ENCODE assay signal across 24 cellular contexts in the genomic region with DNA sequence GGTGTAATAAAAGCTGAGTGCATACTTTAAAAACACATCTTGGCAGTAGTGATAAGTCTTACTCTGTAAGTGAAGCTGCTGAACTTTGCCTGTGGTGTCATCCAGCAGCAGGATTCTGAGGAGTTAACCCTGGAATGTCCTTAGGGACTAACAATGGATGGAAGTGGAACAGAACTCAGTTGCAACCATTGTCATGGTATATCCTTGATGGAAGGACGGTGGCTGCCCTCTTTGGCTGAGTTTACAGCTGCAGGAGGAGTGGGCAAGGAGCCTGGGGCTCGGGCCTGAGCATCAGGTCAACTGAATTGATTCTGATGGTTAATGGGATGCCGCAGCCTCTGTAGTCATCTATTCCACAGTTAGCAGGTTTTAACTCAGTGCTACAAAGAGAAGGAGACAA. TPM values are rescaled to one million over a fixed set of nuclear protein-coding genes. Genes with fewer than 3 reads are reported as not detected.
"Had no signal": no experiment of that assay in that cellular context is flagged by ENCODE, and none has a peak within 500 bp of the region (broad histone marks: within the 10 kb centered on the region; RNA-seq: fewer than 3 reads in every experiment).

No MANE protein-coding gene starts in this region.

- H3K4me2 ChIP-seq: smooth muscle cell had no signal

- H3K9me3 Mint-ChIP-seq: activated CD4-positive, alpha-beta memory T cell treated with anti-CD3 and anti-CD28 coated beads, Interleukin-2, amount 10 ng/mL, durations not matched to agents 7 days and 5 days; activated CD4-positive, alpha-beta T cell treated with anti-CD3 and anti-CD28 coated beads, Interleukin-2, amount 10 ng/mL, durations not matched to agents 7 days and 5 days had no signal

- H3K4me1 ChIP-seq: breast epithelium, right atrium auricular region, tibial nerve had no signal

- H3K27ac Mint-ChIP-seq: activated CD4-positive, alpha-beta memory T cell treated with anti-CD3 and anti-CD28 coated beads, Interleukin-2, amount 10 ng/mL, durations not matched to agents 7 days and 5 days; activated CD4-positive, alpha-beta T cell treated with anti-CD3 and anti-CD28 coated beads, Interleukin-2, amount 10 ng/mL, durations not matched to agents 7 days and 5 days; activated T-helper 17 cell treated with anti-CD3 and anti-CD28 coated beads, Interleukin-2, amount 50 U/mL, for 72 hours; naive thymus-derived CD4-positive, alpha-beta T cell; stimulated activated naive B cell treated with anti-CD40 and anti-IgM and Interleukin-4, amounts not matched to agents 10 μg/mL and 1 μg/mL and 100 μg/mL, for 72 hours had no signal

- H3K4me3 Mint-ChIP-seq: activated CD4-positive, alpha-beta memory T cell treated with anti-CD3 and anti-CD28 coated beads, Interleukin-2, amount 10 ng/mL, durations not matched to agents 7 days and 5 days; activated CD4-positive, alpha-beta T cell treated with anti-CD3 and anti-CD28 coated beads, Interleukin-2, amount 10 ng/mL, durations not matched to agents 7 days and 5 days; activated T-cell treated with anti-CD3 and anti-CD28 coated beads, Interleukin-2, amount 50 U/mL, for 4 hours; activated T-helper 17 cell treated with anti-CD3 and anti-CD28 coated beads, Interleukin-2, amount 50 U/mL, for 72 hours; naive thymus-derived CD4-positive, alpha-beta T cell; neural crest cell; stimulated activated naive B cell treated with anti-CD40 and anti-IgM and Interleukin-4, amounts not matched to agents 10 μg/mL and 1 μg/mL and 100 μg/mL, for 72 hours had no signal

- H3K27me3 ChIP-seq: right atrium auricular region, tibial nerve had no signal

- H3K36me3 Mint-ChIP-seq: naive thymus-derived CD4-positive, alpha-beta T cell; stimulated activated naive B cell treated with anti-CD40 and anti-IgM and Interleukin-4, amounts not matched to agents 10 μg/mL and 1 μg/mL and 100 μg/mL, for 72 hours had no signal

- H3K27ac ChIP-seq: breast epithelium, right atrium auricular region, tibial nerve had no signal

- H3K4me3 ChIP-seq: breast epithelium, right atrium auricular region, smooth muscle cell, tibial nerve had no signal

- H3K9me3 ChIP-seq: breast epithelium, right atrium auricular region, tibial nerve had no signal

- H3K27me3 Mint-ChIP-seq: activated CD4-positive, alpha-beta memory T cell treated with anti-CD3 and anti-CD28 coated beads, Interleukin-2, amount 10 ng/mL, durations not matched to agents 7 days and 5 days; activated CD4-positive, alpha-beta T cell treated with anti-CD3 and anti-CD28 coated beads, Interleukin-2, amount 10 ng/mL, durations not matched to agents 7 days and 5 days; activated T-helper 17 cell treated with anti-CD3 and anti-CD28 coated beads, Interleukin-2, amount 50 U/mL, for 72 hours had no signal

- DNase-seq: activated CD4-positive, alpha-beta memory T cell treated with anti-CD3 and anti-CD28 coated beads, Interleukin-2, amount 10 ng/mL, durations not matched to agents 7 days and 5 days; activated CD4-positive, alpha-beta T cell treated with anti-CD3 and anti-CD28 coated beads for 1 hour; activated CD4-positive, alpha-beta T cell treated with anti-CD3 and anti-CD28 coated beads, Interleukin-2, amount 10 ng/mL, durations not matched to agents 7 days and 5 days; activated CD8-positive, alpha-beta memory T cell treated with anti-CD3 and anti-CD28 coated beads, Interleukin-2, amount 50 U/mL, for 48 hours; activated gamma-delta T cell treated with Interleukin-2 at 50 U/mL for 16 hours; activated naive CD4-positive, alpha-beta T cell treated with anti-CD3 and anti-CD28 coated beads, Interleukin-2, amount 50 U/mL, for 16 hours; activated T-cell treated with anti-CD3 and anti-CD28 coated beads, Interleukin-2, amount 50 U/mL, for 4 hours; central memory CD4-positive, alpha-beta T cell; dermis blood vessel endothelial cell; effector CD4-positive, alpha-beta T cell; kidney; left colon; midbrain; naive thymus-derived CD4-positive, alpha-beta T cell; stimulated activated CD4-positive, alpha-beta T cell treated with anti-CD3 and anti-CD28 coated beads, Interleukin-1b, Interleukin-23, amount 100 ng/mL, for 48 hours; stimulated activated CD4-positive, alpha-beta T cell treated with anti-CD3 and anti-CD28 coated beads, Interleukin-4, amount 100 ng/mL, for 4 hours; stimulated activated naive B cell treated with anti-CD40 and anti-IgM and Interleukin-4, amounts not matched to agents 10 μg/mL and 1 μg/mL and 100 μg/mL, for 72 hours; T-helper 2 cell had no signal

- H3K36me3 ChIP-seq: breast epithelium, right atrium auricular region, tibial nerve had no signal

- H3K4me1 Mint-ChIP-seq: activated CD4-positive, alpha-beta memory T cell treated with anti-CD3 and anti-CD28 coated beads, Interleukin-2, amount 10 ng/mL, durations not matched to agents 7 days and 5 days; activated CD4-positive, alpha-beta T cell treated with anti-CD3 and anti-CD28 coated beads, Interleukin-2, amount 10 ng/mL, durations not matched to agents 7 days and 5 days; activated T-helper 17 cell treated with anti-CD3 and anti-CD28 coated beads, Interleukin-2, amount 50 U/mL, for 72 hours; naive thymus-derived CD4-positive, alpha-beta T cell; neural crest cell had no signal

RNA-seq across cellular contexts. Expression of a gene that starts 56.2 kb away (rescaled TPM):
- total RNA-seq: activated CD4-positive, alpha-beta memory T cell treated with anti-CD3 and anti-CD28 coated beads, Interleukin-2, amount 10 ng/mL, durations not matched to agents 7 days and 5 days; activated CD4-positive, alpha-beta T cell treated with anti-CD3 and anti-CD28 coated beads, Interleukin-2, amount 10 ng/mL, durations not matched to agents 7 days and 5 days; neural crest cell; smooth muscle cell had no signal
